ENCODE assay signal across 1 cellular context in the genomic region with DNA sequence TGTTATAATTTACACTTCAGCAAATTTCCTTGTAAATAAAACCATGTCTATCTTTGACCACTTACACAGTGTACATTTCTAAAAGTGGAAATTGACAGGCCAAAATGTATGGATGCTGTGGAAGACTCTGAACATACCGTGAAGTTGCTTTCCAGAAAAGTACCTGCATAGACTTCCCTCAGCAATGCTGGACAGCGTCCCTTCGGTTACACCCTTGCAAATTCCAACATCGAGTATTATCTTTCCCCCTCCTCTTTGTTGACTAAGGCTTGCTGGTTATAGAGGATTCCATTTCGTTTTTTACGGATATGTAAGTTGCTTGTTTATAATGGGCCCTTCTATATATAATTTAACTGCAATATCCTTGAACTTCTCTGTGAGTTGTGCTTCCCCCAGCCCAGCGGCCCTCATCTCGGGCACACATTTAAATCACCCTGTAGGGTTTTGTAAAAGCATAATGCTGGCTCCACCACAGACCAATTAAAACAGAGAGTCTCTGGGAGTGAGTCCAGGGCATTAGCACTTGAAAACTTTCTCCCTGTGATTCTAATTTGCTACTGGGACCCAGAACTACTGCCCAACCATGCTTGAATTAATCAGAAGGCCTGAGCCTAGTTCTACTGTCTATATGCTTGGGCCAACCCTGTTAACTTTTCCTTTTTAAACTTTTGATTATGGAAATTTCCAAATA.
TF ChIP-seq lines count a peak whose summit lies in the region.

No MANE protein-coding gene starts in this region.

TF ChIP-seq in WTC11, 78 proteins besides CTCF, POLR2A, EP300 and RAD21 (continued from another document):
- TF ChIP-seq, protein P1, sequence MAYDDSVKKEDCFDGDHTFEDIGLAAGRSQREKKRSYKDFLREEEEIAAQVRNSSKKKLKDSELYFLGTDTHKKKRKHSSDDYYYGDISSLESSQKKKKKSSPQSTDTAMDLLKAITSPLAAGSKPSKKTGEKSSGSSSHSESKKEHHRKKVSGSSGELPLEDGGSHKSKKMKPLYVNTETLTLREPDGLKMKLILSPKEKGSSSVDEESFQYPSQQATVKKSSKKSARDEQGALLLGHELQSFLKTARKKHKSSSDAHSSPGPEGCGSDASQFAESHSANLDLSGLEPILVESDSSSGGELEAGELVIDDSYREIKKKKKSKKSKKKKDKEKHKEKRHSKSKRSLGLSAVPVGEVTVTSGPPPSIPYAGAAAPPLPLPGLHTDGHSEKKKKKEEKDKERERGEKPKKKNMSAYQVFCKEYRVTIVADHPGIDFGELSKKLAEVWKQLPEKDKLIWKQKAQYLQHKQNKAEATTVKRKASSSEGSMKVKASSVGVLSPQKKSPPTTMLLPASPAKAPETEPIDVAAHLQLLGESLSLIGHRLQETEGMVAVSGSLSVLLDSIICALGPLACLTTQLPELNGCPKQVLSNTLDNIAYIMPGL (CRISPR knock-in tag; IDR thresholded peaks at IDR 0.05), result no peak
- TF ChIP-seq ZNF121 (CRISPR knock-in tag; IDR thresholded peaks at IDR 0.05), result no peak
- TF ChIP-seq ZNF263 (CRISPR knock-in tag; IDR thresholded peaks at IDR 0.05; ENCODE audit: low read depth), result no peak
- TF ChIP-seq, protein P2, sequence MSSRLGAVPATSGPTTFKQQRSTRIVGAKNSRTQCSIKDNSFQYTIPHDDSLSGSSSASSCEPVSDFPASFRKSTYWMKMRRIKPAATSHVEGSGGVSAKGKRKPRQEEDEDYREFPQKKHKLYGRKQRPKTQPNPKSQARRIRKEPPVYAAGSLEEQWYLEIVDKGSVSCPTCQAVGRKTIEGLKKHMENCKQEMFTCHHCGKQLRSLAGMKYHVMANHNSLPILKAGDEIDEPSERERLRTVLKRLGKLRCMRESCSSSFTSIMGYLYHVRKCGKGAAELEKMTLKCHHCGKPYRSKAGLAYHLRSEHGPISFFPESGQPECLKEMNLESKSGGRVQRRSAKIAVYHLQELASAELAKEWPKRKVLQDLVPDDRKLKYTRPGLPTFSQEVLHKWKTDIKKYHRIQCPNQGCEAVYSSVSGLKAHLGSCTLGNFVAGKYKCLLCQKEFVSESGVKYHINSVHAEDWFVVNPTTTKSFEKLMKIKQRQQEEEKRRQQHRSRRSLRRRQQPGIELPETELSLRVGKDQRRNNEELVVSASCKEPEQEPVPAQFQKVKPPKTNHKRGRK (CRISPR knock-in tag; IDR thresholded peaks at IDR 0.05; ENCODE audit: borderline replicate concordance), result no peak
TF ChIP-seq in WTC11: peak in this region for 0.
